Comparison of ENCODE assay signal across 1 cellular context in the genomic region with DNA sequence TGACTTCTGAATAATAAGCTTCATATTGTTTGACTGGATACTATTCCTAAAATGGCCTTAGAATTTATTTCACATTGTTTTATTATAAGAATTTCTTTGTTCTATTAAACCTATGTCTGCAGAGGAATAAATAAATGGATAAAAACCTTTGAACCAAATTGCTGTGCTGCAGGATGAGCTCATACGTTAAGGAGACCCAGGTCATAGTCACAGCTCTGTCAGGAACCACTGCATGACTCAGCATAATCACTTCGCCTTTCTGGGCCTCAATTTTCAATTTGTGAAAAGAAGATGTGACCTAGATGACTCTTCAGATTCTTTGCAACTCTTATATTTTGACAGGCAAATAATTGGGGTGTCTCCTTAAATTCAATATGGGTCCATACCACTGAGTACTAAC.
TF ChIP-seq lines count a peak whose summit lies in the region.

No MANE protein-coding gene starts in this region.

TF ChIP-seq in GM23338, 12 proteins besides CTCF, POLR2A, EP300 and RAD21 (continued from another document):
- TF ChIP-seq, protein P1, sequence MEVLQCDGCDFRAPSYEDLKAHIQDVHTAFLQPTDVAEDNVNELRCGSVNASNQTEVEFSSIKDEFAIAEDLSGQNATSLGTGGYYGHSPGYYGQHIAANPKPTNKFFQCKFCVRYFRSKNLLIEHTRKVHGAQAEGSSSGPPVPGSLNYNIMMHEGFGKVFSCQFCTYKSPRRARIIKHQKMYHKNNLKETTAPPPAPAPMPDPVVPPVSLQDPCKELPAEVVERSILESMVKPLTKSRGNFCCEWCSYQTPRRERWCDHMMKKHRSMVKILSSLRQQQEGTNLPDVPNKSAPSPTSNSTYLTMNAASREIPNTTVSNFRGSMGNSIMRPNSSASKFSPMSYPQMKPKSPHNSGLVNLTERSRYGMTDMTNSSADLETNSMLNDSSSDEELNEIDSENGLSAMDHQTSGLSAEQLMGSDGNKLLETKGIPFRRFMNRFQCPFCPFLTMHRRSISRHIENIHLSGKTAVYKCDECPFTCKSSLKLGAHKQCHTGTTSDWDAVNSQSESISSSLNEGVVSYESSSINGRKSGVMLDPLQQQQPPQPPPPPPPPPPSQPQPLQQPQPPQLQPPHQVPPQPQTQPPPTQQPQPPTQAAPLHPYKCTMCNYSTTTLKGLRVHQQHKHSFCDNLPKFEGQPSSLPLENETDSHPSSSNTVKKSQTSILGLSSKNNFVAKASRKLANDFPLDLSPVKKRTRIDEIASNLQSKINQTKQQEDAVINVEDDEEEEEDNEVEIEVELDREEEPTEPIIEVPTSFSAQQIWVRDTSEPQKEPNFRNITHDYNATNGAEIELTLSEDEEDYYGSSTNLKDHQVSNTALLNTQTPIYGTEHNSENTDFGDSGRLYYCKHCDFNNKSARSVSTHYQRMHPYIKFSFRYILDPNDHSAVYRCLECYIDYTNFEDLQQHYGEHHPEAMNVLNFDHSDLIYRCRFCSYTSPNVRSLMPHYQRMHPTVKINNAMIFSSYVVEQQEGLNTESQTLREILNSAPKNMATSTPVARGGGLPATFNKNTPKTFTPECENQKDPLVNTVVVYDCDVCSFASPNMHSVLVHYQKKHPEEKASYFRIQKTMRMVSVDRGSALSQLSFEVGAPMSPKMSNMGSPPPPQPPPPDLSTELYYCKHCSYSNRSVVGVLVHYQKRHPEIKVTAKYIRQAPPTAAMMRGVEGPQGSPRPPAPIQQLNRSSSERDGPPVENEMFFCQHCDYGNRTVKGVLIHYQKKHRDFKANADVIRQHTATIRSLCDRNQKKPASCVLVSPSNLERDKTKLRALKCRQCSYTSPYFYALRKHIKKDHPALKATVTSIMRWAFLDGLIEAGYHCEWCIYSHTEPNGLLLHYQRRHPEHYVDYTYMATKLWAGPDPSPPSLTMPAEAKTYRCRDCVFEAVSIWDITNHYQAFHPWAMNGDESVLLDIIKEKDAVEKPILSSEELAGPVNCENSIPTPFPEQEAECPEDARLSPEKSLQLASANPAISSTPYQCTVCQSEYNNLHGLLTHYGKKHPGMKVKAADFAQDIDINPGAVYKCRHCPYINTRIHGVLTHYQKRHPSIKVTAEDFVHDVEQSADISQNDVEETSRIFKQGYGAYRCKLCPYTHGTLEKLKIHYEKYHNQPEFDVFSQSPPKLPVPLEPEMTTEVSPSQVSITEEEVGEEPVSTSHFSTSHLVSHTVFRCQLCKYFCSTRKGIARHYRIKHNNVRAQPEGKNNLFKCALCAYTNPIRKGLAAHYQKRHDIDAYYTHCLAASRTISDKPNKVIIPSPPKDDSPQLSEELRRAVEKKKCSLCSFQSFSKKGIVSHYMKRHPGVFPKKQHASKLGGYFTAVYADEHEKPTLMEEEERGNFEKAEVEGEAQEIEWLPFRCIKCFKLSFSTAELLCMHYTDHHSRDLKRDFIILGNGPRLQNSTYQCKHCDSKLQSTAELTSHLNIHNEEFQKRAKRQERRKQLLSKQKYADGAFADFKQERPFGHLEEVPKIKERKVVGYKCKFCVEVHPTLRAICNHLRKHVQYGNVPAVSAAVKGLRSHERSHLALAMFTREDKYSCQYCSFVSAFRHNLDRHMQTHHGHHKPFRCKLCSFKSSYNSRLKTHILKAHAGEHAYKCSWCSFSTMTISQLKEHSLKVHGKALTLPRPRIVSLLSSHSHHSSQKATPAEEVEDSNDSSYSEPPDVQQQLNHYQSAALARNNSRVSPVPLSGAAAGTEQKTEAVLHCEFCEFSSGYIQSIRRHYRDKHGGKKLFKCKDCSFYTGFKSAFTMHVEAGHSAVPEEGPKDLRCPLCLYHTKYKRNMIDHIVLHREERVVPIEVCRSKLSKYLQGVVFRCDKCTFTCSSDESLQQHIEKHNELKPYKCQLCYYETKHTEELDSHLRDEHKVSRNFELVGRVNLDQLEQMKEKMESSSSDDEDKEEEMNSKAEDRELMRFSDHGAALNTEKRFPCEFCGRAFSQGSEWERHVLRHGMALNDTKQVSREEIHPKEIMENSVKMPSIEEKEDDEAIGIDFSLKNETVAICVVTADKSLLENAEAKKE (CRISPR knock-in tag; IDR thresholded peaks at IDR 0.05), result no peak
- TF ChIP-seq, protein P2, sequence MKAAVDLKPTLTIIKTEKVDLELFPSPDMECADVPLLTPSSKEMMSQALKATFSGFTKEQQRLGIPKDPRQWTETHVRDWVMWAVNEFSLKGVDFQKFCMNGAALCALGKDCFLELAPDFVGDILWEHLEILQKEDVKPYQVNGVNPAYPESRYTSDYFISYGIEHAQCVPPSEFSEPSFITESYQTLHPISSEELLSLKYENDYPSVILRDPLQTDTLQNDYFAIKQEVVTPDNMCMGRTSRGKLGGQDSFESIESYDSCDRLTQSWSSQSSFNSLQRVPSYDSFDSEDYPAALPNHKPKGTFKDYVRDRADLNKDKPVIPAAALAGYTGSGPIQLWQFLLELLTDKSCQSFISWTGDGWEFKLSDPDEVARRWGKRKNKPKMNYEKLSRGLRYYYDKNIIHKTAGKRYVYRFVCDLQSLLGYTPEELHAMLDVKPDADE (IDR thresholded peaks at IDR 0.05), result no peak
- no peak for TF ChIP-seq NANOG (IDR thresholded peaks at IDR 0.05; ENCODE audit: borderline replicate concordance)
- TF ChIP-seq POLR2AphosphoS5 (IDR thresholded peaks at IDR 0.05; ENCODE audit: low read depth), result no peak
